9 cellular contexts compared by ENCODE assay signal in the genomic region with DNA sequence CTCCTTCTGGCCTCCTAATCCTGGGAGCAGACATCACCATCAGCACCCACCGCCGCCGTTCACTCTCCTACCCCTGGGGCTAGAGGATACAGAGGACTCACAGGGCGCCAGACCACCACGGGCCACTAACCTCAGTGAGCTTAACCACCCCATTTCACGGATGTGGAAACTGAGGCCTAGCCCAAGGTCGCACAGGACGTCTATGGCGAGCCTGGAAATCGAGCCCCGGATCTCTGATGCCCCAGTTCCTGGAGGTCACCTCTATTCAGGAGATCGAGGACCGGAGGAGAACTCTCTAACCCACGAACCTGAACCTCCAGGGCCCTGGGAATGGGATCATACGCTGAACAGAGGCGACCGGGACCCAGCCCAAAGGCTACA. TPM values are rescaled to one million over a fixed set of nuclear protein-coding genes. Genes with fewer than 3 reads are reported as not detected.
DNase-seq lines count a peak whose midpoint lies in the region; ATAC-seq and TF ChIP-seq lines count a peak whose summit lies in the region.
"Had no signal": no experiment of that assay in that cellular context is flagged by ENCODE, and none has a peak within 500 bp of the region (broad histone marks: within the 10 kb centered on the region; RNA-seq: fewer than 3 reads in every experiment).

No MANE protein-coding gene starts in this region.

- H3K27me3 ChIP-seq in GM06990 (replicated peaks; ENCODE audit: control insufficient read depth, insufficient read depth, low read length), result no peaks in the 10 kb centered on the region
- H3K27me3 ChIP-seq in dorsolateral prefrontal cortex, result no peaks in the 10 kb centered on the region

- H3K4me1 Mint-ChIP-seq in naive B cell, result peaks cover 16 to 30% (median 28%) of the 10 kb centered on the region in 3 donors

- H3K36me3 Mint-ChIP-seq in naive B cell, result no peaks in the 10 kb centered on the region

- peaks cover 8% of the 10 kb centered on the region for H3K36me3 ChIP-seq in GM06990 (ENCODE audit: control insufficient read depth, insufficient read depth, low read length)

- DNase-seq in GM06990 (ENCODE audit: extremely low read depth, insufficient read length) (no peak), LNCaP clone FGC (ENCODE audit: low read depth) (no peak), dorsolateral prefrontal cortex (peak in 1 of 10 donors; percentile 11), naive B cell (no peak), C1 segment of cervical spinal cord (lab: John Stamatoyannopoulos, UW) (no peak), posterior vena cava (ENCODE audit: low spot score) (no peak)

- H3K27ac ChIP-seq in dorsolateral prefrontal cortex, result peak overlapping the region in 39 of 59 donors; percentile 4 to 84 (median 54)

- H3K27me3 Mint-ChIP-seq in naive B cell, result no peaks in the 10 kb centered on the region

- TF ChIP-seq CTCF in GM06990 (IDR thresholded peaks at IDR 0.05; ENCODE audit: insufficient read depth, low read length, poor library complexity, severe bottlenecking) (no peak), LNCaP clone FGC (IDR thresholded peaks at IDR 0.05; ENCODE audit: control insufficient read depth, extremely low read depth, insufficient read depth) (no peak), dorsolateral prefrontal cortex (IDR thresholded peaks at IDR 0.05 in 54 of 56, conservative IDR thresholded peaks at IDR 0.05 in 2 of 56; ENCODE audit: low read depth in 1 of 56, partially characterized antibody in 56 of 56) (no peak)

- peak overlapping the region; percentile 89 to 98 (median 97) for H3K4me3 Mint-ChIP-seq in naive B cell

- no peaks in the 10 kb centered on the region for H3K9me3 Mint-ChIP-seq in naive B cell

- ATAC-seq in naive B cell (ENCODE audit: low read depth in 2 of 2), result no peak
- no peak for ATAC-seq in HG03460 (IDR thresholded peaks at IDR 0.05; ENCODE audit: unreplicated experiment)
- ATAC-seq in GM19467 (IDR thresholded peaks at IDR 0.05; ENCODE audit: unreplicated experiment), result no peak

- peak overlapping the region; percentile 95 to 98 (median 96) for H3K27ac Mint-ChIP-seq in naive B cell

- H3K4me3 ChIP-seq in GM06990 (replicated peaks; ENCODE audit: low read depth, low read length) (peak overlapping the region; percentile 88), LNCaP clone FGC (ENCODE audit: low read depth, low read length) (peak overlapping the region; percentile 98), dorsolateral prefrontal cortex (peak overlapping the region; percentile 65 to 99 (median 89))

- intact Hi-C loops in dorsolateral prefrontal cortex (cut with DNase I) (loop anchor here (2.0 to 5.0 kb wide), 4 partner anchors 37 to 203 kb away; a partner anchor contains a TSS), posterior vena cava (cut with DNase I) (no loop called here)

RNA-seq across cellular contexts. Expression of a gene that starts 0.3 kb away (rescaled TPM):
- total RNA-seq in dorsolateral prefrontal cortex (10 to 100 TPM; 26.5 to 76.2 (median 48.8) TPM), posterior vena cava (10 to 100 TPM; 31.8 to 38.1 TPM)
- 100 to 1,000 TPM in 1 of 6 donors, 10 to 100 TPM in 5; 64.9 to 105 (median 79.9) TPM for polyA plus RNA-seq in naive B cell (ENCODE audit: low read depth in 6 of 6)

RNA-seq across cellular contexts. Expression of a gene that starts 7.2 kb away (rescaled TPM):
- total RNA-seq in dorsolateral prefrontal cortex (under 1 TPM in 1 of 120 experiments, not detected in 119; 0.18 TPM), posterior vena cava (not detected)
- under 1 TPM in 3 of 6 donors, not detected in 3; 0.18 to 0.40 (median 0.34) TPM for polyA plus RNA-seq in naive B cell (ENCODE audit: low read depth in 6 of 6)
- total RNA-seq: NCI-H460 had no signal

RNA-seq across cellular contexts. Expression of a gene that starts 14.7 kb away (rescaled TPM):
- 10 to 100 TPM in 11 of 120 experiments, 1 to 10 TPM in 109; 2.9 to 12.3 (median 6.9) TPM for total RNA-seq in dorsolateral prefrontal cortex
- 10 to 100 TPM in 1 of 6 donors, 1 to 10 TPM in 5; 3.2 to 10.9 (median 4.6) TPM for polyA plus RNA-seq in naive B cell (ENCODE audit: low read depth in 6 of 6)
- total RNA-seq in posterior vena cava, result 10 to 100 TPM in 1 of 2 donors, 1 to 10 TPM in 1; 8.1 to 11.5 TPM

RNA-seq across cellular contexts. Expression of a gene that starts 37.3 kb away (rescaled TPM):
- total RNA-seq in dorsolateral prefrontal cortex, result 100 to 1,000 TPM in 4 of 120 experiments, 10 to 100 TPM in 116; 40.6 to 139 (median 59.0) TPM
- 100 to 1,000 TPM; 182 to 310 (median 219) TPM for polyA plus RNA-seq in naive B cell (ENCODE audit: low read depth in 6 of 6)
- 10 to 100 TPM; 50.3 to 56.9 TPM for total RNA-seq in posterior vena cava

Comparison
In these comparisons a context has a peak if more than half of its experiments do, and no peak if none do; other contexts are left out.
1. intact Hi-C loops: an anchor here in dorsolateral prefrontal cortex (2.0 to 5.0 kb wide); none called in posterior vena cava.